In genomic region chr22:39092111-39092867, GRCh38 we compare ENCODE assay signal across 14 cellular contexts. TPM values are rescaled to one million over a fixed set of nuclear protein-coding genes. Genes with fewer than 3 reads are reported as not detected.
DNase-seq lines count a peak whose midpoint lies in the region; ATAC-seq and TF ChIP-seq lines count a peak whose summit lies in the region.
"Had no signal": no experiment of that assay in that cellular context is flagged by ENCODE, and none has a peak within 500 bp of the region (broad histone marks: within the 10 kb centered on the region; RNA-seq: fewer than 3 reads in every experiment).

No MANE protein-coding gene starts in this region.

- DNase-seq in D341Med (ENCODE audit: low spot score) (peak; percentile 15), osteocyte (ENCODE audit: extremely low spot score, unreplicated experiment) (no peak), NCI-H2107 treated with DMSO at 0.1 percent for 48 hours (lab: John Stamatoyannopoulos, UW; ENCODE audit: unreplicated experiment) (no peak)
- peak; percentile 57 to 64 for DNase-seq in activated T-cell treated with anti-CD3 and anti-CD28 coated beads, Interleukin-2, amount 50 U/mL, for 48 hours
- no peak for DNase-seq in naive thymus-derived CD8-positive, alpha-beta T cell
- DNase-seq: DMS53; IMR-90; stimulated activated CD4-positive, alpha-beta T cell treated with anti-CD3 and anti-CD28 coated beads, Interleukin-2, amount 100 ng/mL, for 48 hours; substantia nigra had no signal

- no peak for ATAC-seq in naive thymus-derived CD8-positive, alpha-beta T cell
- ATAC-seq in GM21825 (IDR thresholded peaks at IDR 0.05; ENCODE audit: unreplicated experiment): no peak
- ATAC-seq: psoas muscle had no signal

- no peaks in the 10 kb centered on the region for H3K27me3 Mint-ChIP-seq in IgD-negative memory B cell
- no peaks in the 10 kb centered on the region for H3K27me3 Mint-ChIP-seq in naive thymus-derived CD8-positive, alpha-beta T cell
- peaks cover 20% of the 10 kb centered on the region for H3K27me3 Mint-ChIP-seq in osteocyte (ENCODE audit: unreplicated experiment)

- H3K4me1 Mint-ChIP-seq in IgD-negative memory B cell (peaks cover 20 to 42% (median 23%) of the 10 kb centered on the region in 3 donors), osteocyte (ENCODE audit: unreplicated experiment) (peaks cover 7% of the 10 kb centered on the region)
- peaks cover 44 to 93% (median 85%) of the 10 kb centered on the region in 4 donors for H3K4me1 Mint-ChIP-seq in naive thymus-derived CD8-positive, alpha-beta T cell

- POLR2A ChIA-PET in naive thymus-derived CD8-positive, alpha-beta T cell (lab: Charles Lee): no interaction called here

- H3K9me3 Mint-ChIP-seq in IgD-negative memory B cell (no peaks in the 10 kb centered on the region), osteocyte (ENCODE audit: unreplicated experiment) (no peaks in the 10 kb centered on the region)
- peaks cover 0 to 2% (median 0%) of the 10 kb centered on the region in 9 donors for H3K9me3 Mint-ChIP-seq in naive thymus-derived CD8-positive, alpha-beta T cell

- TF ChIP-seq CTCF in osteocyte (IDR thresholded peaks at IDR 0.05): no peak

- H3K27ac Mint-ChIP-seq in IgD-negative memory B cell (peak overlapping the region; percentile 63 to 82 (median 64)), osteocyte (ENCODE audit: unreplicated experiment) (no peak overlapping the region)
- H3K27ac Mint-ChIP-seq in naive thymus-derived CD8-positive, alpha-beta T cell: peak overlapping the region; percentile 88 to 98 (median 96)

- H3K36me3 Mint-ChIP-seq in IgD-negative memory B cell: peaks cover 1% of the 10 kb centered on the region
- peaks cover 0 to under 1% (median 0%) of the 10 kb centered on the region in 3 donors for H3K36me3 Mint-ChIP-seq in naive thymus-derived CD8-positive, alpha-beta T cell
- no peaks in the 10 kb centered on the region for H3K36me3 Mint-ChIP-seq in osteocyte (ENCODE audit: unreplicated experiment)

- H3K4me3 Mint-ChIP-seq in IgD-negative memory B cell (peak overlapping the region in 2 of 4 donors; percentile 18 to 85), osteocyte (ENCODE audit: unreplicated experiment) (no peak overlapping the region)
- peak overlapping the region in 7 of 10 donors; percentile 19 to 85 (median 38) for H3K4me3 Mint-ChIP-seq in naive thymus-derived CD8-positive, alpha-beta T cell

RNA-seq across cellular contexts. Expression of gene APOBEC3H, which starts 4.8 kb away (rescaled TPM):
- polyA plus RNA-seq in IgD-negative memory B cell: 0.48 TPM
- under 1 TPM in 1 of 2 experiments, not detected in 1; 0.55 TPM for total RNA-seq in naive thymus-derived CD8-positive, alpha-beta T cell
- 1 to 10 TPM in 1 of 3 donors, not detected in 2; 3.2 TPM for polyA plus RNA-seq in naive thymus-derived CD8-positive, alpha-beta T cell
- total RNA-seq in osteocyte: not detected in 2 replicates
- total RNA-seq: lung microvascular endothelial cell, Peyer's patch, psoas muscle had no signal
- polyA plus RNA-seq: IMR-90 had no signal

RNA-seq across cellular contexts. Expression of gene APOBEC3G, which starts 15.2 kb away (rescaled TPM):
- 90.7 TPM for polyA plus RNA-seq in IgD-negative memory B cell
- total RNA-seq in naive thymus-derived CD8-positive, alpha-beta T cell: 10 to 100 TPM; 24.3 to 27.4 TPM
- 100 to 1,000 TPM in 1 of 3 donors, 10 to 100 TPM in 2; 30.6 to 113 (median 38.7) TPM for polyA plus RNA-seq in naive thymus-derived CD8-positive, alpha-beta T cell
- total RNA-seq in osteocyte: 2.7 and 3.0 TPM in 2 replicates

RNA-seq across cellular contexts. Expression of gene APOBEC3F, which starts 51.6 kb away (rescaled TPM):
- 33.0 TPM for polyA plus RNA-seq in IgD-negative memory B cell
- total RNA-seq in naive thymus-derived CD8-positive, alpha-beta T cell: 10 to 100 TPM; 22.2 to 24.3 TPM
- polyA plus RNA-seq in naive thymus-derived CD8-positive, alpha-beta T cell: 10 to 100 TPM in 1 of 3 donors, 1 to 10 TPM in 2; 7.0 to 10.1 (median 8.4) TPM
- 9.9 and 13.0 TPM in 2 replicates for total RNA-seq in osteocyte

Comparison
In these comparisons a context has a peak if more than half of its experiments do, and no peak if none do; other contexts are left out.
1. DNase-seq: peak in D341Med (single experiment) and activated T-cell treated with anti-CD3 and anti-CD28 coated beads, Interleukin-2, amount 50 U/mL, for 48 hours (2 of 2); none in naive thymus-derived CD8-positive, alpha-beta T cell (0 of 10), osteocyte (single experiment) and NCI-H2107 treated with DMSO at 0.1 percent for 48 hours (single experiment).